In genomic region chr9:83625120-83625710, GRCh38 we compare ENCODE assay signal across 1 cellular context.
TF ChIP-seq lines count a peak whose summit lies in the region.

No MANE protein-coding gene starts in this region.

TF ChIP-seq in H1, 55 proteins besides CTCF, POLR2A, EP300 and RAD21:
- TF ChIP-seq RFX5 (IDR thresholded peaks at IDR 0.05; ENCODE audit: borderline replicate concordance, low read depth, low read length) (no peak), POU5F1 (IDR thresholded peaks at IDR 0.05; ENCODE audit: low read depth, low read length) (no peak), SP1 (IDR thresholded peaks at IDR 0.05; ENCODE audit: low read depth, low read length) (no peak), HDAC2 (IDR thresholded peaks at IDR 0.05; ENCODE audit: borderline replicate concordance in 1 of 2, low read depth in 2 of 2, low read length in 2 of 2) (no peak), CBX5 (IDR thresholded peaks at IDR 0.05; ENCODE audit: low read depth, low read length) (no peak), CHD2 (IDR thresholded peaks at IDR 0.05; ENCODE audit: low read length) (no peak), YY1 (IDR thresholded peaks at IDR 0.05; ENCODE audit: low read depth, low read length) (no peak), TEAD4 (IDR thresholded peaks at IDR 0.05; ENCODE audit: low read depth, low read length) (no peak), KDM1A (IDR thresholded peaks at IDR 0.05; ENCODE audit: borderline replicate concordance, low read length) (no peak), CTBP2 (IDR thresholded peaks at IDR 0.05; ENCODE audit: borderline replicate concordance, insufficient read depth, insufficient read length, low read length) (no peak), RBBP5 (IDR thresholded peaks at IDR 0.05; ENCODE audit: borderline replicate concordance, low read depth, low read length) (no peak), CHD1 (IDR thresholded peaks at IDR 0.05; ENCODE audit: low read depth, low read length) (no peak), NANOG (IDR thresholded peaks at IDR 0.05; ENCODE audit: insufficient read depth, low read depth, low read length, poor library complexity, severe bottlenecking) (no peak), E2F6 (IDR thresholded peaks at IDR 0.05) (no peak), SIX5 (IDR thresholded peaks at IDR 0.05; ENCODE audit: low read depth, low read length) (no peak), BACH1 (IDR thresholded peaks at IDR 0.05; ENCODE audit: low read length) (no peak), ATF3 (IDR thresholded peaks at IDR 0.05; ENCODE audit: insufficient read depth, low read depth, low read length) (no peak), JUN (IDR thresholded peaks at IDR 0.05; ENCODE audit: low read depth, low read length) (no peak), ASH2L (IDR thresholded peaks at IDR 0.05; ENCODE audit: low read length) (no peak), SP2 (IDR thresholded peaks at IDR 0.05; ENCODE audit: low read length) (no peak)
